8 cellular contexts compared by ENCODE assay signal in genomic region chr12:53287741-53288216, GRCh38. TPM values are rescaled to one million over a fixed set of nuclear protein-coding genes. Genes with fewer than 3 reads are reported as not detected.
A peak's percentile ranks its signal among the peaks of the same experiment; 100 is the strongest.
DNase-seq lines count a peak whose midpoint lies in the region; ATAC-seq and TF ChIP-seq lines count a peak whose summit lies in the region.

No MANE protein-coding gene starts in this region.

- no peaks in the 10 kb centered on the region for H3K9me2 ChIP-seq in PC-3 (replicated peaks; ENCODE audit: low read length)

- no peaks in the 10 kb centered on the region for H3K27me3 Mint-ChIP-seq in activated T-helper 17 cell treated with anti-CD3 and anti-CD28 coated beads, Interleukin-2, amount 50 U/mL, for 72 hours
- no peaks in the 10 kb centered on the region for H3K27me3 Mint-ChIP-seq in type B pancreatic cell

- no peaks in the 10 kb centered on the region for H3K9me3 ChIP-seq in PC-3 (ENCODE audit: low read length)

- H3K4me3 Mint-ChIP-seq in activated T-helper 17 cell treated with anti-CD3 and anti-CD28 coated beads, Interleukin-2, amount 50 U/mL, for 72 hours, result no peak overlapping the region
- H3K4me3 Mint-ChIP-seq in type B pancreatic cell, result no peak overlapping the region

- no peak overlapping the region for H2AFZ ChIP-seq in PC-3 (ENCODE audit: low read length)

- H3K4me2 ChIP-seq in PC-3 (ENCODE audit: low read length), result no peak overlapping the region

- peaks cover 99% of the 10 kb centered on the region for H3K36me3 Mint-ChIP-seq in activated T-helper 17 cell treated with anti-CD3 and anti-CD28 coated beads, Interleukin-2, amount 50 U/mL, for 72 hours (ENCODE audit: low read depth)
- peaks cover 9% of the 10 kb centered on the region for H3K36me3 Mint-ChIP-seq in type B pancreatic cell

- H3K4me3 ChIP-seq in AG09309 (ENCODE audit: control insufficient read depth, low read depth, low read length) (no peak overlapping the region), PC-3 (ENCODE audit: low read length) (no peak overlapping the region), fibroblast of villous mesenchyme (ENCODE audit: low read depth, low read length) (no peak overlapping the region)

- no peaks in the 10 kb centered on the region for H3K27me3 ChIP-seq in PC-3 (ENCODE audit: low read length)

- H3K79me2 ChIP-seq in PC-3 (ENCODE audit: low read length), result no peaks in the 10 kb centered on the region

- BruUV-seq in PC-3 (replicated peaks; lab: Mats Ljungman, UMichigan), result no TSS peak

- H3F3A ChIP-seq in PC-3 (ENCODE audit: low read length, unreplicated experiment), result no peaks in the 10 kb centered on the region

- peaks cover 17% of the 10 kb centered on the region for H3K4me1 Mint-ChIP-seq in activated T-helper 17 cell treated with anti-CD3 and anti-CD28 coated beads, Interleukin-2, amount 50 U/mL, for 72 hours
- H3K4me1 Mint-ChIP-seq in type B pancreatic cell (ENCODE audit: unreplicated experiment), result no peaks in the 10 kb centered on the region

- DNase-seq in AG09309 (ENCODE audit: low read depth) (no peak), PC-3 (peak; percentile 68), fibroblast of villous mesenchyme (ENCODE audit: low read depth) (peak; percentile 67), omental fat pad (ENCODE audit: low spot score) (peak; percentile 41), type B pancreatic cell (ENCODE audit: extremely low spot score, unreplicated experiment) (no peak)

- peaks cover 29% of the 10 kb centered on the region for H3K4me1 ChIP-seq in PC-3 (ENCODE audit: insufficient read depth, low read length)

- CTCF ChIA-PET in PC-3 (lab: Charles Lee), result interaction anchor here (0.7 to 2.2 kb wide), 2 partner anchors 74 to 1085 kb away, joined by 5 to 13 read pairs; no protein-coding TSS in a partner anchor

- POLR2A ChIA-PET in PC-3 (lab: Charles Lee; ENCODE audit: unreplicated experiment), result no interaction called here

- TF ChIP-seq CTCF in AG09309 (IDR thresholded peaks at IDR 0.05; ENCODE audit: control insufficient read depth, insufficient read depth, low read depth, low read length, missing control alignments) (peak; percentile 69), PC-3 (conservative IDR thresholded peaks at IDR 0.05; ENCODE audit: low read depth, low read length) (peak; percentile 90), fibroblast of villous mesenchyme (IDR thresholded peaks at IDR 0.05; ENCODE audit: insufficient read depth, low read depth, low read length) (peak; percentile 73), omental fat pad (IDR thresholded peaks at IDR 0.05) (no peak), type B pancreatic cell (conservative IDR thresholded peaks at IDR 0.05) (peak; percentile 75)

- H3K9ac ChIP-seq in PC-3 (ENCODE audit: low read length), result no peak overlapping the region

- H3K27ac Mint-ChIP-seq in activated T-helper 17 cell treated with anti-CD3 and anti-CD28 coated beads, Interleukin-2, amount 50 U/mL, for 72 hours, result peak overlapping the region; percentile 65
- peak overlapping the region; percentile 3 for H3K27ac Mint-ChIP-seq in type B pancreatic cell

- H3K36me3 ChIP-seq in PC-3 (ENCODE audit: low read depth, low read length), result peaks cover 44% of the 10 kb centered on the region

- intact Hi-C loops in PC-3 (cut with micrococcal nuclease), result loop anchor here (1.0 kb wide), 1 partner anchor 74 kb away; no protein-coding TSS in a partner anchor

- no peaks in the 10 kb centered on the region for H4K20me1 ChIP-seq in PC-3 (ENCODE audit: low read length)

- no peak overlapping the region for H3K27ac ChIP-seq in PC-3 (ENCODE audit: low read length)

- ATAC-seq in GM19351 (IDR thresholded peaks at IDR 0.05; ENCODE audit: unreplicated experiment) (peak; percentile 53), PC-3 (peak; percentile 61), omental fat pad (ENCODE audit: low FRiP score) (peak; percentile 62), GM19035 (IDR thresholded peaks at IDR 0.05; ENCODE audit: unreplicated experiment) (no peak)
- ATAC-seq in activated T-helper 17 cell treated with anti-CD3 and anti-CD28 coated beads, Interleukin-2, amount 50 U/mL, for 72 hours (replicated peaks), result peak; percentile 77

- no peaks in the 10 kb centered on the region for H3K9me3 Mint-ChIP-seq in activated T-helper 17 cell treated with anti-CD3 and anti-CD28 coated beads, Interleukin-2, amount 50 U/mL, for 72 hours
- no peaks in the 10 kb centered on the region for H3K9me3 Mint-ChIP-seq in type B pancreatic cell

RNA-seq across cellular contexts. Expression of gene PFDN5, which starts 7.6 kb away (rescaled TPM):
- 476 and 519 TPM in 2 replicates for total RNA-seq in PC-3 (2014; rRNA removed)
- total RNA-seq in activated T-helper 17 cell treated with anti-CD3 and anti-CD28 coated beads, Interleukin-2, amount 50 U/mL, for 72 hours, result 100 to 1,000 TPM; 250 to 347 TPM
- total RNA-seq in fibroblast of villous mesenchyme, result 328 and 382 TPM in 2 replicates
- 100 to 1,000 TPM; 527 to 674 (median 592) TPM for total RNA-seq in omental fat pad
- total RNA-seq in type B pancreatic cell (ENCODE audit: low replicate concordance), result 316 and 336 TPM in 2 replicates

RNA-seq across cellular contexts. Expression of gene MYG1, which starts 11.7 kb away (rescaled TPM):
- 81.0 and 89.9 TPM in 2 replicates for total RNA-seq in PC-3 (2014; rRNA removed)
- 10 to 100 TPM; 48.7 to 76.5 TPM for total RNA-seq in activated T-helper 17 cell treated with anti-CD3 and anti-CD28 coated beads, Interleukin-2, amount 50 U/mL, for 72 hours
- total RNA-seq in fibroblast of villous mesenchyme, result 30.2 and 39.6 TPM in 2 replicates
- 10 to 100 TPM; 33.9 to 42.6 (median 35.7) TPM for total RNA-seq in omental fat pad
- 44.3 and 58.6 TPM in 2 replicates for total RNA-seq in type B pancreatic cell (ENCODE audit: low replicate concordance)

RNA-seq across cellular contexts. Expression of gene ESPL1, which starts 19.7 kb away (rescaled TPM):
- total RNA-seq in PC-3 (2014; rRNA removed) (31.6 and 37.3 TPM in 2 replicates), fibroblast of villous mesenchyme (4.8 and 6.5 TPM in 2 replicates), omental fat pad (1 to 10 TPM in 1 of 4 donors, under 1 TPM in 3; 0.63 to 2.0 (median 0.90) TPM), type B pancreatic cell (ENCODE audit: low replicate concordance) (35.1 and 50.0 TPM in 2 replicates)
- 10 to 100 TPM; 80.1 to 92.1 TPM for total RNA-seq in activated T-helper 17 cell treated with anti-CD3 and anti-CD28 coated beads, Interleukin-2, amount 50 U/mL, for 72 hours

RNA-seq across cellular contexts. Expression of gene AAAS, which starts 33.6 kb away (rescaled TPM):
- total RNA-seq in PC-3 (2014; rRNA removed), result 53.5 and 55.8 TPM in 2 replicates
- total RNA-seq in activated T-helper 17 cell treated with anti-CD3 and anti-CD28 coated beads, Interleukin-2, amount 50 U/mL, for 72 hours, result 10 to 100 TPM; 42.3 to 44.8 TPM
- total RNA-seq in fibroblast of villous mesenchyme, result 42.8 and 43.6 TPM in 2 replicates
- 10 to 100 TPM; 28.7 to 43.2 (median 38.6) TPM for total RNA-seq in omental fat pad
- total RNA-seq in type B pancreatic cell (ENCODE audit: low replicate concordance), result 54.7 and 75.4 TPM in 2 replicates

RNA-seq across cellular contexts. Expression of gene SP7, which starts 48.4 kb away (rescaled TPM):
- not detected in 2 replicates for total RNA-seq in PC-3 (2014; rRNA removed)
- not detected for total RNA-seq in activated T-helper 17 cell treated with anti-CD3 and anti-CD28 coated beads, Interleukin-2, amount 50 U/mL, for 72 hours
- not detected in 2 replicates for total RNA-seq in fibroblast of villous mesenchyme
- not detected for total RNA-seq in omental fat pad
- total RNA-seq in type B pancreatic cell (ENCODE audit: low replicate concordance), result 0.22 TPM in 1 of 2 replicates, not detected in the other

Comparison
In these comparisons a context has a peak if more than half of its experiments do, and no peak if none do; other contexts are left out.
1. DNase-seq: peak in PC-3 (single experiment), fibroblast of villous mesenchyme (single experiment) and omental fat pad (single experiment); none in AG09309 (single experiment) and type B pancreatic cell (single experiment).
2. CTCF ChIP-seq: peak in AG09309 (single experiment), PC-3 (single experiment), fibroblast of villous mesenchyme (single experiment) and type B pancreatic cell (single experiment); none in omental fat pad (0 of 3).